Comparison of ENCODE assay signal across 21 cellular contexts in the genomic region with DNA sequence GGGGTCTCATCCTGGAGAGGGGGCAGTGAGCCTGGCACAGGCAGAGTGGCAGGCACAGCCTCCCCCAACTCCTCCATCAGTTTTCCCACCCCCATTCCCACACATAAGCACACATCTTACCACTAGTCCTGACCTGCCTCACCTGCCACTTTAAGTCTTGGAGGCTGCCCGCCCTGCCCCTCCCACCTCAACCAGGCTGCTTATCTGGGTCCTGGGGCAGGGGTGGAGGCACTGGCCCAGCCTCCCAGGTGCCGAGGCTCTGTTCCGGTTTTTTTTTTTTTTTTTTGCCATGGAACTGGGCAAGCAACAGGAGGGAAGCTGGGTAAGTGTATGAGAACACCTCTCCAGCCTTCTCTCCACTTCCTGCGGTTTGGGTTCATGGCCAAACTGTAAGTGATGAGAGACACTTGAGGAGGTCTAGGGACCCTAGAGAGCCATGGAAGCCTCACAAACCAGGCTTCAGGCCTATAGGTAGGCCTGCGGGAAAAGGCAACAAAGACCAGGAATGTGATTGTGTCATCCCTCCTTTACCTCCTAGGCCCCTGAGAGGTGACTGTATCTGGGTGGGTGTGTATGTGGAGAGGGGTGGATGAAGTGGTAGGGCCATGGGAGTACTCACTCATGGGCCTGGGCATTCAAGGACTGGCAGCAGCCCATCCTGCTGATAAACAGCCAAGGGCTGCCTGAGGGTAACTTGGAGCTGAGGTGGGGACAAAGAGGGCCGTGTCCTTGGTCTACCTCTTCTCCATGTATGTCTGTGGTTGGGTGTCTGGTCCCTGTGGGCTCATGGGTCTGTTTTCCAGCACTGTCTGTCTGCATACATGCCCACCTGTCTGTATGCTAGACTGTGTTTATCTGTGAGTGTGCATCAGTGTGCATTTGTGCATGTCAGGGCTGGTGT. TPM values are rescaled to one million over a fixed set of nuclear protein-coding genes. Genes with fewer than 3 reads are reported as not detected.
DNase-seq lines count a peak whose midpoint lies in the region; ATAC-seq and TF ChIP-seq lines count a peak whose summit lies in the region.
"Had no signal": no experiment of that assay in that cellular context is flagged by ENCODE, and none has a peak within 500 bp of the region (broad histone marks: within the 10 kb centered on the region; RNA-seq: fewer than 3 reads in every experiment).

No MANE protein-coding gene starts in this region.

- TF ChIP-seq CTCF in foreskin keratinocyte (conservative IDR thresholded peaks at IDR 0.05) (no peak), osteoblast (IDR thresholded peaks at IDR 0.05; ENCODE audit: extremely low read depth, low read depth, low read length) (no peak)

- H3K4me3 ChIP-seq in GM23248, result no peak overlapping the region
- H3K4me3 ChIP-seq in osteoblast (ENCODE audit: insufficient read depth, low read length), result no peak overlapping the region
- H3K4me3 ChIP-seq: esophagus squamous epithelium, GM12878 had no signal

- H3K9me3 ChIP-seq in GM23248 (ENCODE audit: low read depth) (no peaks in the 10 kb centered on the region), osteoblast (ENCODE audit: low read depth, low read length) (no peaks in the 10 kb centered on the region)
- H3K9me3 ChIP-seq: esophagus squamous epithelium had no signal

- H3F3A ChIP-seq in GM23248 (ENCODE audit: insufficient read depth), result peaks cover 44% of the 10 kb centered on the region

- 87 to 96% methylated on average over 5 to 6 of the region's 6 CpGs for WGBS in GM23248 (ENCODE audit: low coverage in 1 of 2, low lambda C conversion rate in 2 of 2, missing lambda C conversion rate in 2 of 2), 2 experiments

- H3K27ac ChIP-seq in GM23248 (peak overlapping the region; percentile 14; the same call in 1 of the 2 replicates), foreskin keratinocyte (no peak overlapping the region), osteoblast (ENCODE audit: low read depth, low read length) (peak overlapping the region; percentile 2)

- peaks cover 31% of the 10 kb centered on the region for H3K4me1 ChIP-seq in GM23248 (ENCODE audit: insufficient read depth)
- H3K4me1 ChIP-seq in foreskin keratinocyte, result peaks cover 15% of the 10 kb centered on the region
- H3K4me1 ChIP-seq in osteoblast (ENCODE audit: insufficient read depth, low read length), result peaks cover 21% of the 10 kb centered on the region

- DNase-seq in GM23248 (peak; percentile 37), RPMI8226 (peak; percentile 48), foreskin keratinocyte (peak in 1 of 2 donors; percentile 72), osteoblast (ENCODE audit: insufficient read length, low spot score, missing footprints) (peak; percentile 84), NCI-H82 treated with DMSO at 0.1 percent for 48 hours (lab: John Stamatoyannopoulos, UW; ENCODE audit: unreplicated experiment) (no peak), cerebellar cortex (ENCODE audit: low spot score) (no peak), DMS53 treated with DMSO at 0.1 percent for 48 hours (lab: John Stamatoyannopoulos, UW; ENCODE audit: unreplicated experiment) (no peak)
- DNase-seq: activated effector memory CD4-positive, alpha-beta T cell treated with anti-CD3 and anti-CD28 coated beads, Interleukin-2, amount 50 U/mL, for 16 hours; anterior cingulate cortex; COR-L47; esophagus squamous epithelium; head of caudate nucleus; NCI-H2107; SHP77 treated with DMSO at 0.1 percent for 48 hours; T-helper 2 cell had no signal

- H3K4me2 ChIP-seq in GM23248 (ENCODE audit: unreplicated experiment) (no peak overlapping the region), osteoblast (ENCODE audit: insufficient read depth, low read length) (no peak overlapping the region)

- no peaks in the 10 kb centered on the region for H4K20me1 ChIP-seq in GM23248 (ENCODE audit: insufficient read depth)
- H4K20me1 ChIP-seq in osteoblast (ENCODE audit: insufficient read depth, low read length), result peaks cover 32% of the 10 kb centered on the region

- H3K9ac ChIP-seq in GM23248, result peak overlapping the region; percentile 23; the same call in 1 of the 2 replicates

- ATAC-seq in foreskin keratinocyte, result peak; percentile 56
- no peak for ATAC-seq in GM18502 (IDR thresholded peaks at IDR 0.05; ENCODE audit: poor library complexity, unreplicated experiment)
- ATAC-seq: activated CD4-positive, CD25-positive, alpha-beta regulatory T cell treated with anti-CD3 and anti-CD28 coated beads, Interleukin-2, amount 50 U/mL, for 24 hours; GM12878 had no signal

- H3K27me3 ChIP-seq in GM23248 (replicated peaks; ENCODE audit: insufficient read depth) (no peaks in the 10 kb centered on the region), foreskin keratinocyte (no peaks in the 10 kb centered on the region), osteoblast (ENCODE audit: insufficient read depth, low read length) (no peaks in the 10 kb centered on the region)
- H3K27me3 ChIP-seq: esophagus squamous epithelium had no signal

- in situ Hi-C loops in GM23248 (cut with MboI), result no loop called here

- peaks cover 51% of the 10 kb centered on the region; the same call in 1 of the 2 replicates for H3K36me3 ChIP-seq in GM23248 (ENCODE audit: low read depth)
- peaks cover 83% of the 10 kb centered on the region for H3K36me3 ChIP-seq in osteoblast (ENCODE audit: insufficient read depth, low read length)

- H3K9me2 ChIP-seq in GM23248 (ENCODE audit: insufficient read depth), result no peaks in the 10 kb centered on the region

- H2AFZ ChIP-seq in GM23248 (no peak overlapping the region), osteoblast (ENCODE audit: low read length) (no peak overlapping the region)

- H3K79me2 ChIP-seq in GM23248 (ENCODE audit: insufficient read depth) (peaks cover 86% of the 10 kb centered on the region), osteoblast (ENCODE audit: insufficient read depth, low read length) (peaks cover 60% of the 10 kb centered on the region)

RNA-seq across cellular contexts. Expression of a gene that starts 22.6 kb away (rescaled TPM):
- total RNA-seq in GM23248 (2014; rRNA removed; shearing (Covaris generic)), result 102 and 109 TPM in 2 replicates
- polyA plus RNA-seq in GM23248 (2016; fragmentation: Nextera tagmentation; extraction: Ambion mirVana) (91.7 and 91.8 TPM in 2 replicates), foreskin keratinocyte (31.8 and 39.6 TPM in 2 replicates)
- total RNA-seq in foreskin keratinocyte (59.2 and 80.3 TPM in 2 replicates), osteoblast (86.9 and 96.3 TPM in 2 replicates)

RNA-seq across cellular contexts. Expression of a gene that starts 49.4 kb away (rescaled TPM):
- not detected in 2 replicates for total RNA-seq in GM23248 (2014; rRNA removed; shearing (Covaris generic))
- 0.06 and 0.09 TPM in 2 replicates for polyA plus RNA-seq in GM23248 (2016; fragmentation: Nextera tagmentation; extraction: Ambion mirVana)
- not detected in 2 replicates for total RNA-seq in foreskin keratinocyte
- 0.07 and 0.09 TPM in 2 replicates for polyA plus RNA-seq in foreskin keratinocyte
- total RNA-seq in osteoblast, result not detected in 2 replicates
- total RNA-seq: G401, GM12878, mononuclear cell, posterior vena cava had no signal
- polyA plus RNA-seq: GM12878 had no signal

RNA-seq across cellular contexts. Expression of a gene that starts 57.8 kb away (rescaled TPM):
- total RNA-seq in GM23248 (2014; rRNA removed; shearing (Covaris generic)), result 187 and 191 TPM in 2 replicates
- polyA plus RNA-seq in GM23248 (2016; fragmentation: Nextera tagmentation; extraction: Ambion mirVana) (188 and 190 TPM in 2 replicates), foreskin keratinocyte (100 and 102 TPM in 2 replicates)
- total RNA-seq in foreskin keratinocyte (125 and 143 TPM in 2 replicates), osteoblast (162 and 172 TPM in 2 replicates)

Comparison
In these comparisons a context has a peak if more than half of its experiments do, and no peak if none do; other contexts are left out.
1. DNase-seq: peak in GM23248 (single experiment), RPMI8226 (single experiment) and osteoblast (single experiment); none in NCI-H82 treated with DMSO at 0.1 percent for 48 hours (single experiment), cerebellar cortex (single experiment) and DMS53 treated with DMSO at 0.1 percent for 48 hours (single experiment).